Comparison of ENCODE assay signal across 8 cellular contexts in the genomic region with DNA sequence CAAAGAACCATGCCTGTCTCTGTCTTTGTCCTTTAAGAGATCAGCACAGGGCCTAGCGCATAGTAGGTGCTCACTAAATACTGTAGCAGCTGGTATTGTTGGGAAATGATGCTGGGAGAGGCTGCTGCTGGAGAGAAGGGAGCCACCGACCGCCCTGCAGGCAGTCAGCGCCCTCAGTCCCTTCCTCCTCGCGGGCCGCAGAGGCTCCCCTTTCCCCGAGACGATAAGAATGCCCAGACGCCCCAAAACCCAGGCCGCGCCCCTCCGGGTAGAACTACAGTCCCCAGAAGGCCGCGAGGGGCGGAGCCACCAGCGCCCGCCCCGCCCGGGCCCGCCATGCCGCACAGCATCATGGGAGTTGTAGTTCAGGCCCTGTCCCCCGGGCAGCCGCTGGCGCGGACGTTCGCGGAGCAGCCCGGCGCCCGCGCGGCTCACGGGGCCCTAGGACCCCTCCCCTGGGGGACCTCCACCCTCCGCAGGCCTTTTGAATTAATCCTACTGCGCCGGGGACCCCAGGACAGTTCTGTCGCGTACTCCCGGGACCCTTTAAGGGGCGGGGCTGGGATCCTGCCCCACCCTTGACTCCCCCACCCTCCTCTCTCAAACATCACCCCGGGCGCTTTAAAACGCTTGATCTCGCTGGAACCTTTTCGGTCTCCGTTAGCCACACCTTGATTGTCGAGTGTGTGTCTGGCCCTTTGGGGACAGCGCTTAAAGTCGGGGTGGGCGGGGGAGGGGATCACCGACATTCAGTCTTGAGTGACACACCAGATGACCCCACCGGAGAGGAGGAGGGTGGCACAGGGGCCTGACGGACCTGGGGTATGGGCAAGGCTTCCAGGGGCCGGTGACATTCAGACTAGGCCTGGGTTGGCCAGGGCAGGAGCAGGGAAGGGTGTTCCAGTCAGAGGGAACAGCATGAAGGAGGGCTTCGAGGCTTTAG. TPM values are rescaled to one million over a fixed set of nuclear protein-coding genes. Genes with fewer than 3 reads are reported as not detected.
DNase-seq lines count a peak whose midpoint lies in the region; ATAC-seq and TF ChIP-seq lines count a peak whose summit lies in the region.

No MANE protein-coding gene starts in this region.

- H3K27ac ChIP-seq in CD4-positive, CD25-positive, alpha-beta regulatory T cell (ENCODE audit: insufficient read depth, low read length, poor library complexity, severe bottlenecking), result peak overlapping the region; percentile 74
- H3K27ac ChIP-seq in SK-N-MC, result peak overlapping the region; percentile 91

- H3K4me3 ChIP-seq in CD4-positive, CD25-positive, alpha-beta regulatory T cell (ENCODE audit: low read depth, low read length), result no peak overlapping the region
- peak overlapping the region; percentile 95 for H3K4me3 ChIP-seq in SK-N-MC

- CTCF ChIA-PET in activated naive CD4-positive, alpha-beta T cell treated with anti-CD3 and anti-CD28 coated beads, Interleukin-2, amount 10 ng/mL, durations not matched to agents 7 days and 5 days (lab: Charles Lee), result no interaction called here

- H3K27ac Mint-ChIP-seq in CD4-positive, CD25-positive, alpha-beta regulatory T cell, result peak overlapping the region in 2 of 3 donors; percentile 82 to 86
- H3K27ac Mint-ChIP-seq in activated naive CD4-positive, alpha-beta T cell treated with anti-CD3 and anti-CD28 coated beads, Interleukin-2, amount 10 ng/mL, durations not matched to agents 7 days and 5 days, result peak overlapping the region; percentile 81
- peak overlapping the region; percentile 52 for H3K27ac Mint-ChIP-seq in glutamatergic neuron (ENCODE audit: unreplicated experiment)

- H3K4me1 Mint-ChIP-seq in CD4-positive, CD25-positive, alpha-beta regulatory T cell, result peaks cover 0 to 22% (median 8%) of the 10 kb centered on the region in 4 donors
- H3K4me1 Mint-ChIP-seq in activated naive CD4-positive, alpha-beta T cell treated with anti-CD3 and anti-CD28 coated beads, Interleukin-2, amount 10 ng/mL, durations not matched to agents 7 days and 5 days, result peaks cover 22% of the 10 kb centered on the region
- peaks cover 3% of the 10 kb centered on the region for H3K4me1 Mint-ChIP-seq in glutamatergic neuron (ENCODE audit: low read depth, unreplicated experiment)

- H3K9me3 ChIP-seq in CD4-positive, CD25-positive, alpha-beta regulatory T cell (ENCODE audit: control insufficient read depth in 2 of 2, low read length in 2 of 2), result no peaks in the 10 kb centered on the region
- H3K9me3 ChIP-seq in SK-N-MC (ENCODE audit: low read depth, low read length), result no peaks in the 10 kb centered on the region

- peak; percentile 87 to 92 (median 87) for DNase-seq in CD4-positive, CD25-positive, alpha-beta regulatory T cell
- peak; percentile 77 for DNase-seq in HuH-7 (ENCODE audit: low spot score)
- DNase-seq in SK-N-MC (ENCODE audit: low read depth, low spot score), result peak; percentile 18
- peak; percentile 93 for DNase-seq in activated naive CD4-positive, alpha-beta T cell treated with anti-CD3 and anti-CD28 coated beads, Interleukin-2, amount 10 ng/mL, durations not matched to agents 7 days and 5 days
- DNase-seq in glutamatergic neuron, result peak; percentile 91
- peak; percentile 88 for DNase-seq in occipital lobe (lab: John Stamatoyannopoulos, UW)
- peak; percentile 87 for DNase-seq in superior temporal gyrus (ENCODE audit: extremely low spot score)

- peaks cover 0 to 2% (median 0%) of the 10 kb centered on the region in 7 donors for H3K9me3 Mint-ChIP-seq in CD4-positive, CD25-positive, alpha-beta regulatory T cell
- peaks cover 2% of the 10 kb centered on the region for H3K9me3 Mint-ChIP-seq in activated naive CD4-positive, alpha-beta T cell treated with anti-CD3 and anti-CD28 coated beads, Interleukin-2, amount 10 ng/mL, durations not matched to agents 7 days and 5 days
- H3K9me3 Mint-ChIP-seq in glutamatergic neuron (ENCODE audit: unreplicated experiment), result peaks cover 2% of the 10 kb centered on the region

- peak overlapping the region; percentile 93 for H3K9ac ChIP-seq in SK-N-MC (ENCODE audit: insufficient read length)

- no peak for TF ChIP-seq CTCF in glutamatergic neuron (IDR thresholded peaks at IDR 0.05; ENCODE audit: partially characterized antibody, unreplicated experiment)

- H3K27me3 ChIP-seq in CD4-positive, CD25-positive, alpha-beta regulatory T cell (ENCODE audit: control insufficient read depth, insufficient read depth, low read length), result no peaks in the 10 kb centered on the region

- H3K4me3 Mint-ChIP-seq in CD4-positive, CD25-positive, alpha-beta regulatory T cell, result peak overlapping the region; percentile 40 to 82 (median 74)
- peak overlapping the region; percentile 60 for H3K4me3 Mint-ChIP-seq in activated naive CD4-positive, alpha-beta T cell treated with anti-CD3 and anti-CD28 coated beads, Interleukin-2, amount 10 ng/mL, durations not matched to agents 7 days and 5 days
- peak overlapping the region; percentile 79 for H3K4me3 Mint-ChIP-seq in glutamatergic neuron (ENCODE audit: unreplicated experiment)

- peaks cover 7% of the 10 kb centered on the region for H3K4me1 ChIP-seq in CD4-positive, CD25-positive, alpha-beta regulatory T cell (ENCODE audit: control insufficient read depth, insufficient read depth, low read length, poor library complexity, severe bottlenecking)

- peaks cover 4% of the 10 kb centered on the region for H3K27me3 Mint-ChIP-seq in CD4-positive, CD25-positive, alpha-beta regulatory T cell
- H3K27me3 Mint-ChIP-seq in activated naive CD4-positive, alpha-beta T cell treated with anti-CD3 and anti-CD28 coated beads, Interleukin-2, amount 10 ng/mL, durations not matched to agents 7 days and 5 days, result peaks cover 24% of the 10 kb centered on the region
- H3K27me3 Mint-ChIP-seq in glutamatergic neuron (ENCODE audit: unreplicated experiment), result peaks cover 6% of the 10 kb centered on the region

- ATAC-seq in CD4-positive, CD25-positive, alpha-beta regulatory T cell (ENCODE audit: low read depth in 2 of 2), result peak; percentile 96
- ATAC-seq in GM19468 (IDR thresholded peaks at IDR 0.05; ENCODE audit: extremely low read depth, unreplicated experiment), result peak; percentile 82

- no peaks in the 10 kb centered on the region for H3K36me3 ChIP-seq in CD4-positive, CD25-positive, alpha-beta regulatory T cell (ENCODE audit: control insufficient read depth, insufficient read depth, low read length)
- no peaks in the 10 kb centered on the region for H3K36me3 ChIP-seq in SK-N-MC (ENCODE audit: insufficient read depth, low read length)

- no peaks in the 10 kb centered on the region for H3K36me3 Mint-ChIP-seq in CD4-positive, CD25-positive, alpha-beta regulatory T cell
- no peaks in the 10 kb centered on the region for H3K36me3 Mint-ChIP-seq in activated naive CD4-positive, alpha-beta T cell treated with anti-CD3 and anti-CD28 coated beads, Interleukin-2, amount 10 ng/mL, durations not matched to agents 7 days and 5 days
- no peaks in the 10 kb centered on the region for H3K36me3 Mint-ChIP-seq in glutamatergic neuron (ENCODE audit: unreplicated experiment)

RNA-seq across cellular contexts. Expression of gene IER5L, which starts 24.8 kb away (rescaled TPM):
- 2.7 TPM for total RNA-seq in CD4-positive, CD25-positive, alpha-beta regulatory T cell
- polyA plus RNA-seq in CD4-positive, CD25-positive, alpha-beta regulatory T cell, result not detected
- 36.0 TPM for total RNA-seq in glutamatergic neuron (ENCODE audit: unreplicated experiment)
- 44.3 TPM for total RNA-seq in occipital lobe

Comparison
In these comparisons a context has a peak if more than half of its experiments do, and no peak if none do; other contexts are left out.
1. DNase-seq: peak in every context shown above with its lines; median percentile 93 in activated naive CD4-positive, alpha-beta T cell treated with anti-CD3 and anti-CD28 coated beads, Interleukin-2, amount 10 ng/mL, durations not matched to agents 7 days and 5 days; 91 in glutamatergic neuron; 88 in occipital lobe; 87 in CD4-positive, CD25-positive, alpha-beta regulatory T cell; 87 in superior temporal gyrus; 77 in HuH-7; 18 in SK-N-MC.
2. RNA of gene IER5L, which starts 24.8 kb away (total RNA-seq): 44.3 TPM in occipital lobe (single experiment) and 36.0 TPM in glutamatergic neuron (single experiment); 2.7 TPM in CD4-positive, CD25-positive, alpha-beta regulatory T cell (single experiment); every median in the first group is over 10 times any median in the second.
3. Peak in every context shown above with its lines, with median percentiles within 50 percentile points of each other: H3K27ac Mint-ChIP-seq and H3K4me3 Mint-ChIP-seq.